ENCODE assay signal across 10 cellular contexts in the genomic region with DNA sequence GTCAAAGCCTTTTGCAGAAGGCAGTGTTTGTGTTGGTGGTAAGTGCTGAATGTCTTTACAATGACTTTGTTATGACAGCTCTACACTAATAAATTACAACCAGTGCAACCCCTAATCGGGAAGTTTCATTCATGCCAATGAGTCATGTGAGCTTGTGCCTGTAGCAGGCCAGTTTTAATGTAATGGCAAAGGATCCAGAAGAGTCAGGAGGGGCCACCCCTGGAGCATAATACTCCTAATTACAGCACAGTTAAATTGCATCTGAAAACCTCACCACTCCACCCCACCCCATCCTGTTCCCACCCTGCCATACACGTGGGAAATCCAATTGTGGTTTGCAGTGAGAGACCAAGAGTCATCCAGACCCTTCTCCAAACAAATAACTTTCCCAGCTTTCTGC.
DNase-seq lines count a peak whose midpoint lies in the region; ATAC-seq, FAIRE-seq and TF ChIP-seq lines count a peak whose summit lies in the region.
"Had no signal": no experiment of that assay in that cellular context is flagged by ENCODE, and none has a peak within 500 bp of the region (broad histone marks: within the 10 kb centered on the region; RNA-seq: fewer than 3 reads in every experiment).

No MANE protein-coding gene starts in this region.

- no peaks in the 10 kb centered on the region for H3F3A ChIP-seq in SK-N-SH (replicated peaks; ENCODE audit: insufficient read depth)

- peak in 1 of 2 experiments; percentile 38; a peak in 1 of 4 replicates for TF ChIP-seq EP300 in SK-N-SH (IDR thresholded peaks at IDR 0.05; ENCODE audit: borderline replicate concordance in 1 of 2, low read depth in 1 of 2, low read length in 1 of 2)

- H3K9me3 ChIP-seq in SK-N-SH (no peaks in the 10 kb centered on the region), kidney (ENCODE audit: control insufficient read depth in 1 of 2, low read length in 2 of 2) (no peaks in the 10 kb centered on the region)

- FAIRE-seq in kidney (lab: Jason Lieb, UNC) = no peak

- intact Hi-C loops in kidney (cut with DNase I) = no loop called here

- H3K9me2 ChIP-seq in SK-N-SH = no peaks in the 10 kb centered on the region

- peak overlapping the region in 1 of 2 experiments; percentile 61; a peak in 2 of 4 replicates for H3K27ac ChIP-seq in SK-N-SH (ENCODE audit: low read depth in 2 of 2, low read length in 1 of 2)
- H3K27ac ChIP-seq in kidney (ENCODE audit: low read depth in 2 of 2, low read length in 2 of 2) = peak overlapping the region in 1 of 2 donors; percentile 30

- no peaks in the 10 kb centered on the region for H4K20me1 ChIP-seq in SK-N-SH (ENCODE audit: insufficient read depth)

- peaks cover 20% of the 10 kb centered on the region in 2 experiments; a peak in 3 of 4 replicates for H3K4me1 ChIP-seq in SK-N-SH (ENCODE audit: control insufficient read depth in 1 of 2, insufficient read depth in 2 of 2, low read depth in 1 of 2, low read length in 1 of 2)
- H3K4me1 ChIP-seq in kidney (ENCODE audit: control insufficient read depth in 1 of 2, insufficient read depth in 1 of 2, low read depth in 1 of 2, low read length in 2 of 2) = peaks cover 5 to 8% of the 10 kb centered on the region in 2 donors

- no peak overlapping the region for H3K4me3 ChIP-seq in SK-N-SH (ENCODE audit: low read depth in 2 of 2, low read length in 1 of 2)
- no peak overlapping the region for H3K4me3 ChIP-seq in kidney (ENCODE audit: low read length in 2 of 2)

- peak overlapping the region; percentile 35; the same call in 1 of the 2 replicates for H2AFZ ChIP-seq in SK-N-SH (ENCODE audit: low read depth)

- peak overlapping the region; percentile 23; the same call in 1 of the 2 replicates for H3K4me2 ChIP-seq in SK-N-SH

- no peaks in the 10 kb centered on the region for H3K79me2 ChIP-seq in SK-N-SH (ENCODE audit: insufficient read depth)

- H3K36me3 ChIP-seq in SK-N-SH (replicated peaks in 1 of 2; ENCODE audit: control insufficient read depth in 1 of 2, insufficient read depth in 2 of 2, low read length in 1 of 2) = no peaks in the 10 kb centered on the region
- H3K36me3 ChIP-seq in kidney (ENCODE audit: control insufficient read depth in 1 of 2, insufficient read depth in 2 of 2, low read length in 2 of 2) = no peaks in the 10 kb centered on the region

- DNase-seq in COLO668 (lab: John Stamatoyannopoulos, UW; ENCODE audit: unreplicated experiment) = peak; percentile 77
- DNase-seq in NCI-H146 (lab: John Stamatoyannopoulos, UW) = peak; percentile 81
- DNase-seq in SK-N-SH = no peak
- DNase-seq in kidney = peak; percentile 29
- DNase-seq in GM10266 (ENCODE audit: extremely low spot score) = no peak
- DNase-seq: CD8-positive, alpha-beta T cell; RPMI8226 had no signal

- no peak for ATAC-seq in activated CD4-positive, CD25-positive, alpha-beta regulatory T cell treated with anti-CD3 and anti-CD28 coated beads, Interleukin-2, amount 50 U/mL, for 24 hours
- ATAC-seq in HG03097 (IDR thresholded peaks at IDR 0.05; ENCODE audit: low FRiP score, unreplicated experiment) (no peak), HG02678 (IDR thresholded peaks at IDR 0.05; ENCODE audit: unreplicated experiment) (no peak)
- ATAC-seq: CD8-positive, alpha-beta T cell had no signal

- TF ChIP-seq CTCF in SK-N-SH (IDR thresholded peaks at IDR 0.05) (no peak), kidney (IDR thresholded peaks at IDR 0.05; ENCODE audit: borderline replicate concordance, extremely low read depth, insufficient read depth) (no peak), GM10266 (IDR thresholded peaks at IDR 0.05; ENCODE audit: control insufficient read depth, insufficient read depth, low read depth, missing control alignments) (no peak)

- POLR2A ChIA-PET in SK-N-SH (lab: Yijun Ruan, JAX) = interaction anchor here (1.4 kb wide), 1 partner anchor 15 kb away, joined by 3 read pairs; no protein-coding TSS in a partner anchor

- 5% methylated on average over 2 of the region's 2 CpGs for WGBS in SK-N-SH (ENCODE audit: low lambda C conversion rate)

- H3K27me3 ChIP-seq in SK-N-SH (ENCODE audit: insufficient read depth) = no peaks in the 10 kb centered on the region

- CTCF ChIA-PET in SK-N-SH (lab: Yijun Ruan, JAX) = interaction anchor here (1.4 to 1.8 kb wide), 2 partner anchors 20 to 21 kb away, joined by 3 to 4 read pairs; no protein-coding TSS in a partner anchor

- no peak for TF ChIP-seq RAD21 in SK-N-SH (IDR thresholded peaks at IDR 0.05; ENCODE audit: low read length)

- H3K9ac ChIP-seq in SK-N-SH = no peak overlapping the region
- H3K9ac ChIP-seq in kidney (ENCODE audit: low read length in 2 of 2) = no peak overlapping the region

TF ChIP-seq in SK-N-SH, 30 proteins besides CTCF, POLR2A, EP300 and RAD21 (continues in another document):
- TF ChIP-seq YY1 (IDR thresholded peaks at IDR 0.05; ENCODE audit: low read depth) (no peak), GABPA (IDR thresholded peaks at IDR 0.05; ENCODE audit: low read depth) (no peak), ELF1 (IDR thresholded peaks at IDR 0.05) (no peak), CHD2 (IDR thresholded peaks at IDR 0.05; ENCODE audit: low read length, partially characterized antibody) (no peak), TAF1 (IDR thresholded peaks at IDR 0.05; ENCODE audit: borderline replicate concordance, low read depth, low read length) (no peak), NRF1 (IDR thresholded peaks at IDR 0.05; ENCODE audit: low read depth, low read length) (no peak), POLR2AphosphoS5 (IDR thresholded peaks at IDR 0.05; ENCODE audit: low read depth, low read length) (no peak), GATA2 (CRISPR knock-in tag; IDR thresholded peaks at IDR 0.05) (no peak), FOSL2 (IDR thresholded peaks at IDR 0.05; ENCODE audit: borderline replicate concordance, low read depth) (0 out of 2 replicates have a peak, but pooled peaks have one; percentile 49), TEAD4 (IDR thresholded peaks at IDR 0.05; ENCODE audit: borderline replicate concordance, insufficient read depth) (no peak), SIN3A (IDR thresholded peaks at IDR 0.05; ENCODE audit: borderline replicate concordance, low read depth, low read length) (no peak), NFIC (IDR thresholded peaks at IDR 0.05; ENCODE audit: borderline replicate concordance) (peak; percentile 18; the same call in 1 of the 2 replicates), RXRA (IDR thresholded peaks at IDR 0.05; ENCODE audit: borderline replicate concordance, low read depth) (no peak), RFX5 (IDR thresholded peaks at IDR 0.05; ENCODE audit: low read length) (no peak), FOXM1 (IDR thresholded peaks at IDR 0.05; ENCODE audit: low read depth) (no peak), JUND (IDR thresholded peaks at IDR 0.05) (0 out of 2 replicates have a peak, but pooled peaks have one; percentile 21), RCOR1 (IDR thresholded peaks at IDR 0.05; ENCODE audit: low read length) (no peak; the same call in 1 of the 2 replicates), MXI1 (IDR thresholded peaks at IDR 0.05; ENCODE audit: low read depth, low read length) (no peak), TCF12 (IDR thresholded peaks at IDR 0.05) (peak; percentile 30; the same call in 1 of the 2 replicates), FOXJ3 (CRISPR knock-in tag; IDR thresholded peaks at IDR 0.05) (no peak), EZH2phosphoT487 (IDR thresholded peaks at IDR 0.05; ENCODE audit: borderline replicate concordance, low read depth) (no peak)
- TF ChIP-seq, protein P1, sequence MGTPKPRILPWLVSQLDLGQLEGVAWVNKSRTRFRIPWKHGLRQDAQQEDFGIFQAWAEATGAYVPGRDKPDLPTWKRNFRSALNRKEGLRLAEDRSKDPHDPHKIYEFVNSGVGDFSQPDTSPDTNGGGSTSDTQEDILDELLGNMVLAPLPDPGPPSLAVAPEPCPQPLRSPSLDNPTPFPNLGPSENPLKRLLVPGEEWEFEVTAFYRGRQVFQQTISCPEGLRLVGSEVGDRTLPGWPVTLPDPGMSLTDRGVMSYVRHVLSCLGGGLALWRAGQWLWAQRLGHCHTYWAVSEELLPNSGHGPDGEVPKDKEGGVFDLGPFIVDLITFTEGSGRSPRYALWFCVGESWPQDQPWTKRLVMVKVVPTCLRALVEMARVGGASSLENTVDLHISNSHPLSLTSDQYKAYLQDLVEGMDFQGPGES (IDR thresholded peaks at IDR 0.05; ENCODE audit: low read depth, low read length) = no peak
- TF ChIP-seq, protein P2, sequence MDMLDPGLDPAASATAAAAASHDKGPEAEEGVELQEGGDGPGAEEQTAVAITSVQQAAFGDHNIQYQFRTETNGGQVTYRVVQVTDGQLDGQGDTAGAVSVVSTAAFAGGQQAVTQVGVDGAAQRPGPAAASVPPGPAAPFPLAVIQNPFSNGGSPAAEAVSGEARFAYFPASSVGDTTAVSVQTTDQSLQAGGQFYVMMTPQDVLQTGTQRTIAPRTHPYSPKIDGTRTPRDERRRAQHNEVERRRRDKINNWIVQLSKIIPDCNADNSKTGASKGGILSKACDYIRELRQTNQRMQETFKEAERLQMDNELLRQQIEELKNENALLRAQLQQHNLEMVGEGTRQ (IDR thresholded peaks at IDR 0.05; ENCODE audit: borderline replicate concordance, low read depth, low read length) = no peak
- TF ChIP-seq, protein P3, sequence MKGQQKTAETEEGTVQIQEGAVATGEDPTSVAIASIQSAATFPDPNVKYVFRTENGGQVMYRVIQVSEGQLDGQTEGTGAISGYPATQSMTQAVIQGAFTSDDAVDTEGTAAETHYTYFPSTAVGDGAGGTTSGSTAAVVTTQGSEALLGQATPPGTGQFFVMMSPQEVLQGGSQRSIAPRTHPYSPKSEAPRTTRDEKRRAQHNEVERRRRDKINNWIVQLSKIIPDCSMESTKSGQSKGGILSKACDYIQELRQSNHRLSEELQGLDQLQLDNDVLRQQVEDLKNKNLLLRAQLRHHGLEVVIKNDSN (IDR thresholded peaks at IDR 0.05; ENCODE audit: borderline replicate concordance, low read depth) = no peak; the same call in 1 of the 2 replicates
- TF ChIP-seq, protein P4, sequence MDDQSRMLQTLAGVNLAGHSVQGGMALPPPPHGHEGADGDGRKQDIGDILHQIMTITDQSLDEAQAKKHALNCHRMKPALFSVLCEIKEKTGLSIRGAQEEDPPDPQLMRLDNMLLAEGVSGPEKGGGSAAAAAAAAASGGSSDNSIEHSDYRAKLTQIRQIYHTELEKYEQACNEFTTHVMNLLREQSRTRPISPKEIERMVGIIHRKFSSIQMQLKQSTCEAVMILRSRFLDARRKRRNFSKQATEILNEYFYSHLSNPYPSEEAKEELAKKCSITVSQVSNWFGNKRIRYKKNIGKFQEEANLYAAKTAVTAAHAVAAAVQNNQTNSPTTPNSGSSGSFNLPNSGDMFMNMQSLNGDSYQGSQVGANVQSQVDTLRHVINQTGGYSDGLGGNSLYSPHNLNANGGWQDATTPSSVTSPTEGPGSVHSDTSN (IDR thresholded peaks at IDR 0.05) = peak; percentile 57; the same call in 1 of the 2 replicates
- TF ChIP-seq, protein P5, sequence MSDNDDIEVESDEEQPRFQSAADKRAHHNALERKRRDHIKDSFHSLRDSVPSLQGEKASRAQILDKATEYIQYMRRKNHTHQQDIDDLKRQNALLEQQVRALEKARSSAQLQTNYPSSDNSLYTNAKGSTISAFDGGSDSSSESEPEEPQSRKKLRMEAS (IDR thresholded peaks at IDR 0.05; ENCODE audit: low read depth) = no peak

Comparison
In these comparisons a context has a peak if more than half of its experiments do, and no peak if none do; other contexts are left out.
1. DNase-seq: peak in COLO668 (single experiment), NCI-H146 (single experiment) and kidney (single experiment); none in SK-N-SH (single experiment) and GM10266 (single experiment).